ENCODE assay signal across 13 cellular contexts in the genomic region with DNA sequence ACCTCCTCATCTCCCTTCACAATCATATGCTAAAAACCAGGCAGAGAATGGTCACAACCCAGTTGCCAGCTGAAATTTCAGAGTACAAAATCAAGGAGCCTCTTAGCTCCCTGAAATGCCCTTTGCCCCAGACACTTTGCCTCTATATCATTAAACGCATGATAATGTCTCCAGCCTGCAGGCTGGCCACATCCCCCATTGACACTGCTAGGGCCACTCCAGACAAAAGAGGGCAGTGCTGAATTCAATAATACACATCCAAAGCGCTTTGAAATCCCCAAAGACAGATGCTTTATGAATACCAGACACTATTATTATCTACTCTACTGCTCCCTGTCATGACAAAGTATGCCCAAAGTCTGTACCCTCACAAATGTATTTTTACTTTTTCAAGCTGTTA.
"Had no signal": no experiment of that assay in that cellular context is flagged by ENCODE, and none has a peak within 500 bp of the region (broad histone marks: within the 10 kb centered on the region; RNA-seq: fewer than 3 reads in every experiment).

No MANE protein-coding gene starts in this region.

- H3K4me1 Mint-ChIP-seq: activated T-helper 17 cell treated with anti-CD3 and anti-CD28 coated beads, Interleukin-2, amount 50 U/mL, for 72 hours; stimulated activated memory B cell treated with anti-CD40 and anti-IgM and Interleukin-4, amounts not matched to agents 10 μg/mL and 1 μg/mL and 100 μg/mL, for 72 hours; T-helper 17 cell had no signal

- H3K27me3 Mint-ChIP-seq: stimulated activated memory B cell treated with anti-CD40 and anti-IgM and Interleukin-4, amounts not matched to agents 10 μg/mL and 1 μg/mL and 100 μg/mL, for 72 hours; T-helper 17 cell had no signal

- ATAC-seq: activated T-helper 17 cell treated with anti-CD3 and anti-CD28 coated beads, Interleukin-2, amount 50 U/mL, for 72 hours; right lobe of liver; stimulated activated memory B cell treated with anti-CD40 and anti-IgM and Interleukin-4, amounts not matched to agents 10 μg/mL and 1 μg/mL and 100 μg/mL, for 72 hours; T-helper 17 cell had no signal

- H3K36me3 Mint-ChIP-seq: stimulated activated memory B cell treated with anti-CD40 and anti-IgM and Interleukin-4, amounts not matched to agents 10 μg/mL and 1 μg/mL and 100 μg/mL, for 72 hours had no signal

- DNase-seq: activated CD4-positive, alpha-beta T cell treated with anti-CD3 and anti-CD28 coated beads, Interleukin-2, amount 50 U/mL, for 1 hour; activated naive CD4-positive, alpha-beta T cell treated with anti-CD3 and anti-CD28 coated beads, Interleukin-2, amount 50 U/mL, for 16 hours; activated T-cell treated with anti-CD3 and anti-CD28 coated beads for 4 hours; adrenal gland; caudate nucleus; colonic mucosa; effector CD4-positive, alpha-beta T cell; right lobe of liver; T-helper 17 cell; trophoblast cell had no signal

- H3K27ac Mint-ChIP-seq: activated T-helper 17 cell treated with anti-CD3 and anti-CD28 coated beads, Interleukin-2, amount 50 U/mL, for 72 hours; progenitor cell of endocrine pancreas; stimulated activated memory B cell treated with anti-CD40 and anti-IgM and Interleukin-4, amounts not matched to agents 10 μg/mL and 1 μg/mL and 100 μg/mL, for 72 hours; T-helper 17 cell had no signal

- H3K4me3 Mint-ChIP-seq: activated T-helper 17 cell treated with anti-CD3 and anti-CD28 coated beads, Interleukin-2, amount 50 U/mL, for 72 hours; stimulated activated memory B cell treated with anti-CD40 and anti-IgM and Interleukin-4, amounts not matched to agents 10 μg/mL and 1 μg/mL and 100 μg/mL, for 72 hours; T-helper 17 cell had no signal
